ENCODE assay signal across 33 cellular contexts in the genomic region with DNA sequence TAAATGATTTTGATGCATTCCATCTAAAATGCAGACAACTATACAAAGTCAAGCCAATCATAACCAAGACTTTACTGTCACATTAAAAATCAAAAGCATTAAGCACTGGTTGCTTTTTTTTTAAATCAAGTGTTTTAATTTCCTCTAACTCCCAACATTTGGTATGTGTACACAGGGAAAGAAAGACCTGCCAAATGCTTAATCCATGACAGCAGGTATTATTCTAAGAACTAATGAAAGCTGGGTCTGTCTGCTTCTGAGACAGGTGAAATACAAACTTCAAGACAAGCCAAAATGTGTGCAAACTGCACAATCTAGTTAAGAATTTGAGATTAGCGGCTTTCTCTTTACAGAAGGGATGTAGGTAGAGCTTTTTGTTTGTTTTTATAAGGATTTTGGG.
"Had no signal": no experiment of that assay in that cellular context is flagged by ENCODE, and none has a peak within 500 bp of the region (broad histone marks: within the 10 kb centered on the region; RNA-seq: fewer than 3 reads in every experiment).

No MANE protein-coding gene starts in this region.

- H3K36me3 ChIP-seq: adrenal gland, ascending aorta, brain microvascular endothelial cell, breast epithelium, cardiac muscle cell had no signal

- H3K4me3 ChIP-seq: adrenal gland, ascending aorta, breast epithelium, cardiac muscle cell had no signal

- H3K27ac ChIP-seq: adrenal gland, ascending aorta, brain microvascular endothelial cell, breast epithelium, cardiac muscle cell had no signal

- ATAC-seq: activated naive CD4-positive, alpha-beta T cell treated with anti-CD3 and anti-CD28 coated beads, Interleukin-2, amount 50 U/mL, for 72 hours; activated naive CD8-positive, alpha-beta T cell treated with anti-CD3 and anti-CD28 coated beads, Interleukin-2, amount 50 U/mL, for 24 hours; activated T-cell treated with anti-CD3 and anti-CD28 coated beads, Interleukin-2, amount 50 U/mL, for 4 hours; activated T-cell treated with anti-CD3 and anti-CD28 coated beads, Interleukin-2, amount 50 U/mL, for 72 hours; activated T-helper 17 cell treated with anti-CD3 and anti-CD28 coated beads, Interleukin-2, amount 50 U/mL, for 72 hours had no signal

- H3K9me3 ChIP-seq: adrenal gland, ascending aorta, breast epithelium had no signal

- H3K4me1 ChIP-seq: adrenal gland, breast epithelium had no signal

- FAIRE-seq: astrocyte, bronchial epithelial cell had no signal

- H3K27me3 ChIP-seq: adrenal gland, ascending aorta, brain microvascular endothelial cell, breast epithelium, cardiac muscle cell had no signal

- DNase-seq: activated effector memory CD4-positive, alpha-beta T cell treated with anti-CD3 and anti-CD28 coated beads, Interleukin-2, amount 50 U/mL, for 16 hours; activated effector memory CD4-positive, alpha-beta T cell treated with Interleukin-2 at 50 U/mL for 16 hours; activated gamma-delta T cell; activated gamma-delta T cell treated with Interleukin-2 at 50 U/mL for 16 hours; activated naive CD4-positive, alpha-beta T cell; activated naive CD4-positive, alpha-beta T cell treated with anti-CD3 and anti-CD28 coated beads for 36 hours; activated naive CD4-positive, alpha-beta T cell treated with anti-CD3 and anti-CD28 coated beads, Interleukin-2, amount 10 ng/mL, durations not matched to agents 7 days and 5 days; activated naive CD4-positive, alpha-beta T cell treated with anti-CD3 and anti-CD28 coated beads, Interleukin-2, amount 50 U/mL, for 16 hours; activated naive CD4-positive, alpha-beta T cell treated with Interleukin-2 at 50 U/mL for 16 hours; activated naive CD8-positive, alpha-beta T cell treated with anti-CD3 and anti-CD28 coated beads for 36 hours; activated naive CD8-positive, alpha-beta T cell treated with anti-CD3 and anti-CD28 coated beads, Interleukin-2, amount 10 ng/mL, durations not matched to agents 7 days and 5 days; activated naive CD8-positive, alpha-beta T cell treated with anti-CD3 and anti-CD28 coated beads, Interleukin-2, amount 50 U/mL, for 24 hours; activated T-cell treated with anti-CD3 and anti-CD28 coated beads, Interleukin-2, amount 50 U/mL, for 1 hour; activated T-cell treated with anti-CD3 and anti-CD28 coated beads, Interleukin-2, amount 50 U/mL, for 24 hours; activated T-cell treated with anti-CD3 and anti-CD28 coated beads, Interleukin-2, amount 50 U/mL, for 4 hours; activated T-cell treated with anti-CD3 and anti-CD28 coated beads, Interleukin-2, amount 50 U/mL, for 48 hours; activated T-cell treated with anti-CD3 and anti-CD28 coated beads, Interleukin-2, amount 50 U/mL, for 72 hours; adrenal gland; amniotic stem cell; amygdala; anterior cingulate cortex; aorta; brain microvascular endothelial cell; caudate nucleus; central memory CD4-positive, alpha-beta T cell; cerebellar nuclear complex had no signal
